ENCODE assay signal across 8 cellular contexts in genomic region chr6:31970604-31971271, GRCh38. TPM values are rescaled to one million over a fixed set of nuclear protein-coding genes. Genes with fewer than 3 reads are reported as not detected.
DNase-seq lines count a peak whose midpoint lies in the region; ATAC-seq and TF ChIP-seq lines count a peak whose summit lies in the region.

No MANE protein-coding gene starts in this region.

- H3K36me3 ChIP-seq in RWPE2 (ENCODE audit: low read depth) (peaks cover 29% of the 10 kb centered on the region), sigmoid colon (peaks cover 0 to 51% (median 33%) of the 10 kb centered on the region in 4 donors)

- H3K27ac ChIP-seq in RWPE2 (ENCODE audit: poor library complexity, severe bottlenecking) (peak overlapping the region; percentile 87), sigmoid colon (peak overlapping the region; percentile 93 to 96 (median 94))

- in situ Hi-C loops in KBM-7 (cut with MboI; ENCODE audit: low pct_unique_long_range_greater_than_20kb, low sequenced_read_pairs): no loop called here

- CTCF ChIA-PET in activated CD4-positive, alpha-beta T cell treated with anti-CD3 and anti-CD28 coated beads for 36 hours (lab: Charles Lee): interaction anchor here (1.0 to 1.5 kb wide), 2 partner anchors 11 to 18 kb away, joined by 3 to 4 read pairs; no protein-coding TSS in a partner anchor

- no peak for TF ChIP-seq POLR2A in sigmoid colon (IDR thresholded peaks at IDR 0.05)

- peaks cover 43% of the 10 kb centered on the region for H3K4me1 Mint-ChIP-seq in activated CD4-positive, alpha-beta T cell treated with anti-CD3 and anti-CD28 coated beads for 36 hours

- no peak for TF ChIP-seq CTCF in RWPE2 (IDR thresholded peaks at IDR 0.05; ENCODE audit: poor library complexity, severe bottlenecking)
- TF ChIP-seq CTCF in epithelial cell of proximal tubule (conservative IDR thresholded peaks at IDR 0.05; ENCODE audit: low read depth, low read length): no peak
- no peak for TF ChIP-seq CTCF in sigmoid colon (IDR thresholded peaks at IDR 0.05)

- H3K4me3 ChIP-seq in RWPE2 (ENCODE audit: severe bottlenecking): peak overlapping the region; percentile 74
- H3K4me3 ChIP-seq in epithelial cell of proximal tubule (ENCODE audit: low read depth, low read length): peak overlapping the region; percentile 90
- peak overlapping the region; percentile 50 to 81 (median 65) for H3K4me3 ChIP-seq in sigmoid colon

- peak overlapping the region; percentile 99 for H3K27ac Mint-ChIP-seq in activated CD4-positive, alpha-beta T cell treated with anti-CD3 and anti-CD28 coated beads for 36 hours

- peak overlapping the region; percentile 96 for H3K4me3 Mint-ChIP-seq in activated CD4-positive, alpha-beta T cell treated with anti-CD3 and anti-CD28 coated beads for 36 hours

- WGBS in sigmoid colon, 2 donors: 82 to 86% methylated on average over 18 of the region's 18 CpGs

- POLR2A ChIA-PET in activated CD4-positive, alpha-beta T cell treated with anti-CD3 and anti-CD28 coated beads for 36 hours (lab: Charles Lee): interaction anchor here (1.0 to 1.8 kb wide), 3 partner anchors 11 to 306 kb away, joined by 8 to 16 read pairs (median 9); partner anchors contain the start of genes GPANK1, NELFE and SKIC2

- intact Hi-C loops in activated CD4-positive, alpha-beta T cell treated with anti-CD3 and anti-CD28 coated beads for 36 hours (cut with DNase I, micrococcal nuclease): loop anchor here (10.0 kb wide), 4 partner anchors 224 to 1304 kb away; partner anchors contain the start of genes B3GALT4 (in 1 of the 2), GPSM3 (in 1 of the 2), HSD17B8 (in 1 of the 2) and PBX2 (in 1 of the 2)
- intact Hi-C loops in sigmoid colon (cut with DNase I): loop anchor here (1.0 to 10.0 kb wide), 2 partner anchors 11 to 224 kb away; partner anchors contain the start of genes GPSM3, PBX2 and SKIC2

- H3K9me3 ChIP-seq in RWPE2 (ENCODE audit: severe bottlenecking) (no peaks in the 10 kb centered on the region), sigmoid colon (no peaks in the 10 kb centered on the region)

- no peak for ATAC-seq in activated CD4-positive, alpha-beta T cell treated with anti-CD3 and anti-CD28 coated beads for 36 hours
- peak; percentile 3; the same call in 1 of the 3 replicates for ATAC-seq in RWPE2 (ENCODE audit: low read depth)

- no peaks in the 10 kb centered on the region for H3K27me3 ChIP-seq in RWPE2 (ENCODE audit: insufficient read depth, poor library complexity, severe bottlenecking)
- no peaks in the 10 kb centered on the region for H3K27me3 ChIP-seq in sigmoid colon

- H3K36me3 Mint-ChIP-seq in activated CD4-positive, alpha-beta T cell treated with anti-CD3 and anti-CD28 coated beads for 36 hours (ENCODE audit: low read depth): peaks cover 37% of the 10 kb centered on the region

- no peak for DNase-seq in activated CD4-positive, alpha-beta T cell treated with anti-CD3 and anti-CD28 coated beads for 36 hours
- no peak for DNase-seq in activated CD4-positive, alpha-beta T cell treated with anti-CD3 and anti-CD28 coated beads for 48 hours
- DNase-seq in RWPE2 (ENCODE audit: low spot score): no peak
- no peak for DNase-seq in epithelial cell of proximal tubule (ENCODE audit: low read depth)
- DNase-seq in sigmoid colon: peak; percentile 68
- no peak for DNase-seq in KBM-7
- DNase-seq in NCI-H1930 (lab: John Stamatoyannopoulos, UW): no peak
- DNase-seq in RPMI8226: no peak

- TF ChIP-seq EP300 in sigmoid colon (IDR thresholded peaks at IDR 0.05): no peak

- H3K4me1 ChIP-seq in RWPE2 (ENCODE audit: insufficient read depth, poor library complexity, severe bottlenecking) (peaks cover 5% of the 10 kb centered on the region), sigmoid colon (peaks cover 0 to 36% (median 29%) of the 10 kb centered on the region in 4 donors)

- no peaks in the 10 kb centered on the region for H3K27me3 Mint-ChIP-seq in activated CD4-positive, alpha-beta T cell treated with anti-CD3 and anti-CD28 coated beads for 36 hours

- H3K9me3 Mint-ChIP-seq in activated CD4-positive, alpha-beta T cell treated with anti-CD3 and anti-CD28 coated beads for 36 hours (ENCODE audit: low read depth): no peaks in the 10 kb centered on the region

RNA-seq across cellular contexts. Expression of gene DXO, which starts 1.2 kb away (rescaled TPM):
- 10 to 100 TPM; 12.6 to 13.9 TPM for total RNA-seq in activated CD4-positive, alpha-beta T cell treated with anti-CD3 and anti-CD28 coated beads for 36 hours
- total RNA-seq in epithelial cell of proximal tubule: 20.0 and 20.9 TPM in 2 replicates
- total RNA-seq in sigmoid colon: 10 to 100 TPM; 11.4 to 22.7 (median 18.3) TPM
- polyA plus RNA-seq in sigmoid colon: 10 to 100 TPM in 1 of 3 donors, 1 to 10 TPM in 2; 8.4 to 17.3 (median 9.9) TPM

RNA-seq across cellular contexts. Expression of gene C4A, which starts 11.1 kb away (rescaled TPM):
- 1 to 10 TPM; 3.4 to 3.9 TPM for total RNA-seq in activated CD4-positive, alpha-beta T cell treated with anti-CD3 and anti-CD28 coated beads for 36 hours
- total RNA-seq in epithelial cell of proximal tubule (1.0 and 1.6 TPM in 2 replicates), sigmoid colon (100 to 1,000 TPM in 3 of 4 donors, 10 to 100 TPM in 1; 46.7 to 254 (median 179) TPM)
- polyA plus RNA-seq in sigmoid colon: 10 to 100 TPM in 1 of 3 donors, 1 to 10 TPM in 2; 2.3 to 63.4 (median 3.0) TPM

RNA-seq across cellular contexts. Expression of gene SKIC2, which starts 11.8 kb away (rescaled TPM):
- total RNA-seq in activated CD4-positive, alpha-beta T cell treated with anti-CD3 and anti-CD28 coated beads for 36 hours: 100 to 1,000 TPM in 1 of 2 experiments, 10 to 100 TPM in 1; 90.2 to 104 TPM
- total RNA-seq in epithelial cell of proximal tubule (42.0 and 51.9 TPM in 2 replicates), sigmoid colon (10 to 100 TPM; 22.1 to 73.4 (median 33.4) TPM)
- 10 to 100 TPM; 25.0 to 68.2 (median 30.6) TPM for polyA plus RNA-seq in sigmoid colon

RNA-seq across cellular contexts. Expression of gene NELFE, which starts 12.0 kb away (rescaled TPM):
- 10 to 100 TPM; 74.3 to 95.1 TPM for total RNA-seq in activated CD4-positive, alpha-beta T cell treated with anti-CD3 and anti-CD28 coated beads for 36 hours
- 113 and 132 TPM in 2 replicates for total RNA-seq in epithelial cell of proximal tubule
- total RNA-seq in sigmoid colon: 10 to 100 TPM; 60.1 to 96.9 (median 75.8) TPM
- polyA plus RNA-seq in sigmoid colon: 10 to 100 TPM; 52.5 to 73.5 (median 58.9) TPM

RNA-seq across cellular contexts. Expression of gene CFB, which starts 24.8 kb away (rescaled TPM):
- total RNA-seq in activated CD4-positive, alpha-beta T cell treated with anti-CD3 and anti-CD28 coated beads for 36 hours: under 1 TPM; 0.69 to 0.96 TPM
- total RNA-seq in epithelial cell of proximal tubule (0.81 and 2.2 TPM in 2 replicates), sigmoid colon (10 to 100 TPM; 14.3 to 40.0 (median 28.7) TPM)
- polyA plus RNA-seq in sigmoid colon: 100 to 1,000 TPM in 1 of 3 donors, 1 to 10 TPM in 2; 3.6 to 118 (median 9.5) TPM

Comparison
In these comparisons a context has a peak if more than half of its experiments do, and no peak if none do; other contexts are left out.
1. RNA of gene C4A, which starts 11.1 kb away (total RNA-seq): 46.7 to 254 TPM in sigmoid colon; 3.4 to 3.9 TPM in activated CD4-positive, alpha-beta T cell treated with anti-CD3 and anti-CD28 coated beads for 36 hours and 1.0 to 1.6 TPM in epithelial cell of proximal tubule; every median in the first group is over 4 times any median in the second.
2. Peak in every context shown above with its lines, with median percentiles within 50 percentile points of each other: H3K4me3 ChIP-seq.